Comparison of ENCODE assay signal across 26 cellular contexts in the genomic region with DNA sequence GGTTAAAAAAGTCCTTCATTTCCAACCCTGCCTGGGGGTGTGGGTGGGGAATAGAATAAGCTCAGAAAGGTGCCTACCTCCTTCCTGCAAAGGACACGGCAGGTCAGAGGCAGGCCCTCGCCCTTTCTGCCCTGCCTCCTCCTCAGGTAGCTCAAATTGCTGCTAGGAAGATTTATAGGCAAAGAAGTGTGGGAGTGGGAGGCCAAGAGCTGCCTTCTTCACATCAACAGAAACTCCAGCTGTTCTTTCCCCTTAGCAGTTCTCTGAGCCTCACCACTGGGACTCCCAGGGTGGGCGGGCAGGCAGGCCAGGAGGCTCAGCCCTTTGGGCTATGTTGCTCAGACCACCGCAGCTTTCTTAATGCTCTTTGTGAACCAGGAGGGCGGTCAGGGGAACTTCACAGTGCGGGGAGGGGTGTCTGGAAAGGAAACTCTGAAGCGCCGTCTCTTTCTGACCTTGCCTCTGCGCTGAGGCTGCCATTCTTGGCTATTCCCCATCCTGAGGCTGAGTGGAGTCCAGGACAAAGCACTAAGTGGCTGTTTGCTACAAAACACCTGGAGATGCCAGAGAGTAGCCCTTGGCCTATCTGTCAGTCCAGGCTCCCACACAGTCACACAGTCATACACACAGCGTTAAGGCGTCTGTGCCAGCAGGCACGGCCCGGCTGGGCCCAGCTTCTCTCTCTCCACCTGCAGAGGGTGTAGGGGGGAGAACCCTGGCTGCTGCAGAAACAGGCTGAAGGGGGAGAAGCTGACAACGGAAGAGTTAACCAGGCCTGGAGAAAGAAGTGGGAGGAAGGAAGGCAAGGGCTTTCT. TPM values are rescaled to one million over a fixed set of nuclear protein-coding genes. Genes with fewer than 3 reads are reported as not detected.
A peak's percentile ranks its signal among the peaks of the same experiment; 100 is the strongest.
DNase-seq lines count a peak whose midpoint lies in the region; ATAC-seq, FAIRE-seq and TF ChIP-seq lines count a peak whose summit lies in the region.
"Had no signal": no experiment of that assay in that cellular context is flagged by ENCODE, and none has a peak within 500 bp of the region (broad histone marks: within the 10 kb centered on the region; RNA-seq: fewer than 3 reads in every experiment).

No MANE protein-coding gene starts in this region.

- TF ChIP-seq RAD21 in HCT116 (IDR thresholded peaks at IDR 0.05; ENCODE audit: low read depth): no peak

- intact Hi-C loops in HCT116 (cut with micrococcal nuclease) (no loop called here), MCF 10A (cut with micrococcal nuclease) (no loop called here), kidney (cut with DNase I) (no loop called here)

- H3K4me3 ChIP-seq in HCT116 (replicated peaks in 1 of 2; ENCODE audit: low read depth in 1 of 2, low read length in 2 of 2) (no peak overlapping the region), kidney (ENCODE audit: low read length in 2 of 2) (no peak overlapping the region)
- H3K4me3 ChIP-seq: colonic mucosa, pancreas, right atrium auricular region, tibial nerve had no signal

- H3K9ac ChIP-seq in HCT116 (ENCODE audit: low read length) (no peak overlapping the region), kidney (ENCODE audit: low read length in 2 of 2) (no peak overlapping the region)

- no peak for ATAC-seq in HCT116
- ATAC-seq in stimulated activated effector memory CD8-positive, alpha-beta T cell treated with anti-CD3 and anti-CD28 coated beads, Interleukin-12 subunit alpha, Interleukin-12 subunit beta, amount 100 ng/mL, for 72 hours: no peak
- ATAC-seq in GM18868 (IDR thresholded peaks at IDR 0.05; ENCODE audit: unreplicated experiment): no peak
- ATAC-seq in GM19455 (IDR thresholded peaks at IDR 0.05; ENCODE audit: unreplicated experiment): no peak
- ATAC-seq in GM21367 (IDR thresholded peaks at IDR 0.05; ENCODE audit: unreplicated experiment): no peak
- ATAC-seq: activated CD4-positive, alpha-beta T cell treated with anti-CD3 and anti-CD28 coated beads for 36 hours; pancreas had no signal

- no peak overlapping the region for H3K4me3 Mint-ChIP-seq in MCF 10A (ENCODE audit: unreplicated experiment)
- no peak overlapping the region for H3K4me3 Mint-ChIP-seq in stimulated activated effector memory CD8-positive, alpha-beta T cell treated with anti-CD3 and anti-CD28 coated beads, Interleukin-12 subunit alpha, Interleukin-12 subunit beta, amount 100 ng/mL, for 72 hours
- H3K4me3 Mint-ChIP-seq: activated CD4-positive, alpha-beta T cell treated with anti-CD3 and anti-CD28 coated beads for 36 hours; brain; CD4-positive, CD25-positive, alpha-beta regulatory T cell; memory B cell; naive B cell; stimulated activated naive CD8-positive, alpha-beta T cell treated with anti-CD3 and anti-CD28 coated beads, Interleukin-15, Interleukin-2, amounts not matched to agents 100 ng/mL and 50 ng/mL, for 24 hours had no signal

- H3K79me2 ChIP-seq in HCT116 (ENCODE audit: insufficient read depth, low read length): no peaks in the 10 kb centered on the region; the same call in 1 of the 2 replicates

- H3K9me3 Mint-ChIP-seq in MCF 10A (ENCODE audit: unreplicated experiment): no peaks in the 10 kb centered on the region
- no peaks in the 10 kb centered on the region for H3K9me3 Mint-ChIP-seq in stimulated activated effector memory CD8-positive, alpha-beta T cell treated with anti-CD3 and anti-CD28 coated beads, Interleukin-12 subunit alpha, Interleukin-12 subunit beta, amount 100 ng/mL, for 72 hours
- H3K9me3 Mint-ChIP-seq: brain; CD4-positive, CD25-positive, alpha-beta regulatory T cell; memory B cell; naive B cell; stimulated activated naive CD8-positive, alpha-beta T cell treated with anti-CD3 and anti-CD28 coated beads, Interleukin-15, Interleukin-2, amounts not matched to agents 100 ng/mL and 50 ng/mL, for 24 hours had no signal

- no peak overlapping the region for H3K27ac Mint-ChIP-seq in MCF 10A (ENCODE audit: low read depth, unreplicated experiment)
- peak overlapping the region; percentile 56 for H3K27ac Mint-ChIP-seq in stimulated activated effector memory CD8-positive, alpha-beta T cell treated with anti-CD3 and anti-CD28 coated beads, Interleukin-12 subunit alpha, Interleukin-12 subunit beta, amount 100 ng/mL, for 72 hours
- H3K27ac Mint-ChIP-seq: activated CD4-positive, alpha-beta T cell treated with anti-CD3 and anti-CD28 coated beads for 36 hours; CD4-positive, CD25-positive, alpha-beta regulatory T cell; memory B cell; stimulated activated naive CD8-positive, alpha-beta T cell treated with anti-CD3 and anti-CD28 coated beads, Interleukin-15, Interleukin-2, amounts not matched to agents 100 ng/mL and 50 ng/mL, for 24 hours had no signal

- no peak for DNase-seq in HCT116 (ENCODE audit: low read depth, low spot score)
- DNase-seq in MCF 10A (ENCODE audit: unreplicated experiment): no peak
- DNase-seq in kidney: peak; percentile 41
- DNase-seq in stimulated activated effector memory CD8-positive, alpha-beta T cell treated with anti-CD3 and anti-CD28 coated beads, Interleukin-12 subunit alpha, Interleukin-12 subunit beta, amount 100 ng/mL, for 72 hours (ENCODE audit: low spot score in 2 of 2): no peak
- DNase-seq in H54 (ENCODE audit: insufficient read length, low spot score): no peak
- DNase-seq: activated CD4-positive, alpha-beta T cell treated with anti-CD3 and anti-CD28 coated beads for 36 hours; activated CD8-positive, alpha-beta memory T cell treated with anti-CD3 and anti-CD28 coated beads for 24 hours; activated T-cell treated with anti-CD3 and anti-CD28 coated beads, Interleukin-2, amount 50 U/mL, for 1 hour; CD4-positive, CD25-positive, alpha-beta regulatory T cell; colonic mucosa; glutamatergic neuron; GOT3; naive B cell; NCI-H1092; NCI-H1930 had no signal

- peaks cover 29% of the 10 kb centered on the region for H3K4me1 Mint-ChIP-seq in MCF 10A (ENCODE audit: insufficient read depth, unreplicated experiment)
- no peaks in the 10 kb centered on the region for H3K4me1 Mint-ChIP-seq in stimulated activated effector memory CD8-positive, alpha-beta T cell treated with anti-CD3 and anti-CD28 coated beads, Interleukin-12 subunit alpha, Interleukin-12 subunit beta, amount 100 ng/mL, for 72 hours
- H3K4me1 Mint-ChIP-seq: activated CD4-positive, alpha-beta T cell treated with anti-CD3 and anti-CD28 coated beads for 36 hours; CD4-positive, CD25-positive, alpha-beta regulatory T cell; memory B cell; naive B cell had no signal

- RAD21 ChIA-PET in HCT116 (lab: Charles Lee; ENCODE audit: low non-redundant PET in 1 of 2, low total read pairs in 2 of 2, uncharacterized antibody in 2 of 2, unreplicated experiment in 2 of 2): no interaction called here

- no peak overlapping the region for H3K27ac ChIP-seq in HCT116 (ENCODE audit: low read depth, low read length)
- H3K27ac ChIP-seq in kidney (ENCODE audit: low read depth in 2 of 2, low read length in 2 of 2): peak overlapping the region; percentile 56 to 71
- H3K27ac ChIP-seq: colonic mucosa, pancreas had no signal

- FAIRE-seq in kidney (lab: Jason Lieb, UNC) (no peak), H54 (lab: Jason Lieb, UNC) (no peak)
- FAIRE-seq: pancreas had no signal

- H3K9me3 ChIP-seq in HCT116 (ENCODE audit: control insufficient read depth in 1 of 2, insufficient read depth in 1 of 2, low read depth in 1 of 2, low read length in 2 of 2) (no peaks in the 10 kb centered on the region), kidney (ENCODE audit: control insufficient read depth in 1 of 2, low read length in 2 of 2) (no peaks in the 10 kb centered on the region)
- H3K9me3 ChIP-seq: colonic mucosa, pancreas, right atrium auricular region, tibial nerve had no signal

- TF ChIP-seq POLR2A in HCT116 (IDR thresholded peaks at IDR 0.05; ENCODE audit: borderline replicate concordance, extremely low read depth, insufficient read depth, insufficient read length) (no peak), H54 (IDR thresholded peaks at IDR 0.05; ENCODE audit: low read depth, low read length) (no peak)

- peaks cover 80% of the 10 kb centered on the region for H3K36me3 Mint-ChIP-seq in MCF 10A (ENCODE audit: insufficient read depth, unreplicated experiment)
- peaks cover 59% of the 10 kb centered on the region for H3K36me3 Mint-ChIP-seq in stimulated activated effector memory CD8-positive, alpha-beta T cell treated with anti-CD3 and anti-CD28 coated beads, Interleukin-12 subunit alpha, Interleukin-12 subunit beta, amount 100 ng/mL, for 72 hours

- no peak overlapping the region for H3K4me2 ChIP-seq in HCT116 (ENCODE audit: low read length)

- POLR2A ChIA-PET in HCT116 (lab: Charles Lee) (no interaction called here), MCF 10A (lab: Yijun Ruan, JAX) (interaction anchor here (0.6 to 2.5 kb wide), 4 partner anchors 18 to 31 kb away, joined by 4 to 7 read pairs (median 4); no protein-coding TSS in a partner anchor)

- no peaks in the 10 kb centered on the region for H3K4me1 ChIP-seq in HCT116 (ENCODE audit: control insufficient read depth in 1 of 2, insufficient read depth in 2 of 2, low read length in 2 of 2)
- peaks cover 13 to 24% of the 10 kb centered on the region in 2 donors for H3K4me1 ChIP-seq in kidney (ENCODE audit: control insufficient read depth in 1 of 2, insufficient read depth in 1 of 2, low read depth in 1 of 2, low read length in 2 of 2)
- H3K4me1 ChIP-seq: colonic mucosa had no signal

- no peak for TF ChIP-seq CTCF in HCT116 (IDR thresholded peaks at IDR 0.05 in 2 of 3, conservative IDR thresholded peaks at IDR 0.05 in 1 of 3; ENCODE audit: borderline replicate concordance in 1 of 3, insufficient read depth in 1 of 3, low read depth in 2 of 3, low read length in 2 of 3)
- no peak for TF ChIP-seq CTCF in MCF 10A (IDR thresholded peaks at IDR 0.05; ENCODE audit: unreplicated experiment)
- TF ChIP-seq CTCF in kidney (IDR thresholded peaks at IDR 0.05; ENCODE audit: borderline replicate concordance, extremely low read depth, insufficient read depth): no peak

- no peaks in the 10 kb centered on the region for H3K27me3 ChIP-seq in HCT116 (ENCODE audit: insufficient read depth, low read length)
- H3K27me3 ChIP-seq: colonic mucosa, pancreas, right atrium auricular region, tibial nerve had no signal

- CTCF ChIA-PET in HCT116 (lab: Charles Lee) (no interaction called here), MCF 10A (lab: Yijun Ruan, JAX) (interaction anchor here (1.3 to 2.0 kb wide), 3 partner anchors 14 to 147 kb away, joined by 5 to 8 read pairs (median 6); no protein-coding TSS in a partner anchor)

- peaks cover 55 to 56% of the 10 kb centered on the region in 2 experiments for H3K36me3 ChIP-seq in HCT116 (ENCODE audit: control insufficient read depth in 1 of 2, insufficient read depth in 2 of 2, low read length in 2 of 2)
- peaks cover 41 to 49% of the 10 kb centered on the region in 2 donors for H3K36me3 ChIP-seq in kidney (ENCODE audit: control insufficient read depth in 1 of 2, insufficient read depth in 2 of 2, low read length in 2 of 2)

- no peaks in the 10 kb centered on the region for H3K27me3 Mint-ChIP-seq in MCF 10A (ENCODE audit: insufficient read depth, unreplicated experiment)
- H3K27me3 Mint-ChIP-seq: activated CD4-positive, alpha-beta T cell treated with anti-CD3 and anti-CD28 coated beads for 36 hours; brain; CD4-positive, CD25-positive, alpha-beta regulatory T cell; naive B cell; stimulated activated naive CD8-positive, alpha-beta T cell treated with anti-CD3 and anti-CD28 coated beads, Interleukin-15, Interleukin-2, amounts not matched to agents 100 ng/mL and 50 ng/mL, for 24 hours had no signal

- BruUV-seq in HCT116 (replicated peaks; lab: Mats Ljungman, UMichigan) (TSS peak; percentile 8), MCF 10A (replicated peaks; lab: Mats Ljungman, UMichigan) (TSS peak; percentile 26)

- H3K9me2 ChIP-seq in HCT116 (ENCODE audit: insufficient read depth): no peaks in the 10 kb centered on the region

- H2AFZ ChIP-seq in HCT116 (ENCODE audit: low read depth, low read length, poor library complexity, severe bottlenecking): no peak overlapping the region

- no peaks in the 10 kb centered on the region for H4K20me1 ChIP-seq in HCT116 (ENCODE audit: insufficient read depth)

RNA-seq across cellular contexts. Expression of gene A3GALT2, which starts 3.0 kb away (rescaled TPM):
- total RNA-seq in HCT116 (2021; ENCODE audit: unreplicated experiment): not detected
- not detected in 2 replicates for polyA plus RNA-seq in HCT116 (2012)
- total RNA-seq in MCF 10A (2022): 0.32 TPM in 1 of 2 replicates, not detected in the other
- not detected for total RNA-seq in kidney
- not detected for polyA plus RNA-seq in kidney (ENCODE audit: insufficient read depth, low read depth, low replicate concordance)
- total RNA-seq: activated CD4-positive, alpha-beta T cell treated with anti-CD3 and anti-CD28 coated beads for 36 hours; CD4-positive, CD25-positive, alpha-beta regulatory T cell; colonic mucosa; pancreas; right atrium auricular region; SK-MEL-5; T-helper 1 cell treated with Interleukin-12 subunit alpha and Interleukin-12 subunit beta and Interleukin-4 antibody, amounts not matched to agents 30 ng/mL and 1 ng/mL, for 36 hours had no signal
- polyA plus RNA-seq: CD4-positive, CD25-positive, alpha-beta regulatory T cell had no signal
